Comparison of ENCODE assay signal across 8 cellular contexts in genomic region chr19:9435279-9436268, GRCh38. TPM values are rescaled to one million over a fixed set of nuclear protein-coding genes. Genes with fewer than 3 reads are reported as not detected.
DNase-seq lines count a peak whose midpoint lies in the region; ATAC-seq and TF ChIP-seq lines count a peak whose summit lies in the region.

Gene ZNF266 (minus strand): TSS chr19:9435573. CDS start chr19:9420089, 15,484 bp downstream.

- peak; percentile 20 to 23 for TF ChIP-seq RAD21 in liver (IDR thresholded peaks at IDR 0.05)

- peak within 1 kb of the TSS; percentile 66 to 90 (median 81) for H3K4me3 ChIP-seq in liver (ENCODE audit: low read depth in 1 of 3, low read length in 3 of 3)

- peaks cover 4 to 13% (median 6%) of the 10 kb centered on the region in 4 donors for H3K9me3 ChIP-seq in liver (ENCODE audit: control insufficient read depth in 4 of 4, low read length in 3 of 4)

- ATAC-seq in GM19351 (IDR thresholded peaks at IDR 0.05; ENCODE audit: unreplicated experiment) (peak; percentile 91), HG03521 (IDR thresholded peaks at IDR 0.05; ENCODE audit: unreplicated experiment) (peak; percentile 88)

- WGBS in liver = 17% methylated on average over 56 of the region's 56 CpGs

- DNase-seq in NCI-H748 (lab: John Stamatoyannopoulos, UW; ENCODE audit: unreplicated experiment) = peak; percentile 87
- peak; percentile 85 to 89 for DNase-seq in activated CD4-positive, alpha-beta T cell treated with anti-CD3 and anti-CD28 coated beads, Interleukin-2, amount 50 U/mL, for 24 hours (ENCODE audit: low read depth in 1 of 2, low spot score in 1 of 2)
- peak; percentile 86 to 94 for DNase-seq in dermis microvascular lymphatic vessel endothelial cell (ENCODE audit: low read depth in 2 of 2)
- DNase-seq in stimulated activated CD4-positive, alpha-beta T cell treated with anti-CD3 and anti-CD28 coated beads, Interleukin-4, amount 100 ng/mL, for 24 hours = peak; percentile 94

- no peaks in the 10 kb centered on the region for H3K27me3 ChIP-seq in liver (ENCODE audit: control insufficient read depth in 4 of 4, insufficient read depth in 4 of 4, low read length in 3 of 4)

- H3K36me3 ChIP-seq in liver (ENCODE audit: control insufficient read depth in 4 of 4, insufficient read depth in 3 of 4, low read depth in 1 of 4, low read length in 3 of 4) = peaks cover 0 to 15% (median 12%) of the 10 kb centered on the region in 4 donors

- H3K9ac ChIP-seq in liver (ENCODE audit: low read depth in 1 of 2, low read length in 2 of 2) = peak within 1 kb of the TSS; percentile 60 to 76

- H3K27ac ChIP-seq in C4-2B (peak within 1 kb of the TSS; percentile 81), liver (ENCODE audit: low read depth in 1 of 2, low read length in 2 of 2) (peak within 1 kb of the TSS; percentile 73 to 82)

- peaks cover 0 to 18% (median 9%) of the 10 kb centered on the region in 4 donors for H3K4me1 ChIP-seq in liver (ENCODE audit: control insufficient read depth in 4 of 4, insufficient read depth in 4 of 4, low read length in 3 of 4)

- TF ChIP-seq CTCF in C4-2B (conservative IDR thresholded peaks at IDR 0.05) (peak; percentile 68), liver (IDR thresholded peaks at IDR 0.05; ENCODE audit: low read depth, low read length, missing input control) (peak; percentile 82)

TF ChIP-seq in liver, 16 proteins besides CTCF, POLR2A, EP300 and RAD21:
- TF ChIP-seq MAX (IDR thresholded peaks at IDR 0.05) = peak; percentile 29
- TF ChIP-seq GABPA (IDR thresholded peaks at IDR 0.05 in 1 of 2, conservative IDR thresholded peaks at IDR 0.05 in 1 of 2) = peak; percentile 88 to 96
- peak; percentile 65 for TF ChIP-seq YY1 (IDR thresholded peaks at IDR 0.05)
- no peak for TF ChIP-seq HNF4A (conservative IDR thresholded peaks at IDR 0.05)

RNA-seq across cellular contexts. Expression of gene ZNF266, which starts in this region (rescaled TPM):
- 6.5 and 9.7 TPM in 2 replicates for total RNA-seq in dermis microvascular lymphatic vessel endothelial cell
- 10 to 100 TPM; 11.5 to 14.1 TPM for total RNA-seq in liver
- 1 to 10 TPM; 3.2 to 4.9 TPM for polyA plus RNA-seq in liver

Comparison
In these comparisons a context has a peak if more than half of its experiments do, and no peak if none do; other contexts are left out.
1. Peak in every context shown above with its lines: DNase-seq, ATAC-seq, H3K4me3 ChIP-seq and H3K27ac ChIP-seq.